ENCODE assay signal across 8 cellular contexts in genomic region chr3:196942226-196942914, GRCh38. TPM values are rescaled to one million over a fixed set of nuclear protein-coding genes. Genes with fewer than 3 reads are reported as not detected.
DNase-seq lines count a peak whose midpoint lies in the region; ATAC-seq and TF ChIP-seq lines count a peak whose summit lies in the region.

Gene NCBP2, minus strand, starts transcription at chr3:196942528. Its CDS starts 25 bp downstream, at chr3:196942503.

- ATAC-seq in GM19324 (IDR thresholded peaks at IDR 0.05; ENCODE audit: low FRiP score, unreplicated experiment) (peak; percentile 94), HG03469 (IDR thresholded peaks at IDR 0.05; ENCODE audit: unreplicated experiment) (peak; percentile 75)

- H3K4me1 Mint-ChIP-seq in activated CD4-positive, alpha-beta T cell treated with anti-CD3 and anti-CD28 coated beads, Interleukin-2, amount 10 ng/mL, durations not matched to agents 24 days and 14 days = peaks cover 41% of the 10 kb centered on the region

- H3K9me3 Mint-ChIP-seq in activated CD4-positive, alpha-beta T cell treated with anti-CD3 and anti-CD28 coated beads, Interleukin-2, amount 10 ng/mL, durations not matched to agents 24 days and 14 days = peaks cover 3% of the 10 kb centered on the region

- H3K4me3 Mint-ChIP-seq in activated CD4-positive, alpha-beta T cell treated with anti-CD3 and anti-CD28 coated beads, Interleukin-2, amount 10 ng/mL, durations not matched to agents 24 days and 14 days = peak within 1 kb of the TSS; percentile 89

- peaks cover 2% of the 10 kb centered on the region for H3K27me3 Mint-ChIP-seq in activated CD4-positive, alpha-beta T cell treated with anti-CD3 and anti-CD28 coated beads, Interleukin-2, amount 10 ng/mL, durations not matched to agents 24 days and 14 days

- H3K4me3 ChIP-seq in coronary artery = peak within 1 kb of the TSS; percentile 99

- DNase-seq in C1 segment of cervical spinal cord (lab: John Stamatoyannopoulos, UW) (peak; percentile 91 to 98 (median 96)), NCI-H526 (lab: John Stamatoyannopoulos, UW) (peak; percentile 93 to 99), coronary artery (ENCODE audit: low spot score) (peak; percentile 99), left kidney (ENCODE audit: low read depth, low spot score) (peak; percentile 99)
- DNase-seq in activated CD4-positive, alpha-beta T cell treated with anti-CD3 and anti-CD28 coated beads, Interleukin-2, amount 10 ng/mL, durations not matched to agents 24 days and 14 days = peak; percentile 100
- peak; percentile 100 for DNase-seq in stimulated activated CD4-positive, alpha-beta T cell treated with anti-CD3 and anti-CD28 coated beads, Interleukin-2, amount 100 ng/mL, for 24 hours

- peak within 1 kb of the TSS; percentile 82 to 97 for H3K27ac ChIP-seq in coronary artery

- peak; percentile 47 for TF ChIP-seq CTCF in coronary artery (IDR thresholded peaks at IDR 0.05)

- peaks cover 46% of the 10 kb centered on the region for H3K36me3 Mint-ChIP-seq in activated CD4-positive, alpha-beta T cell treated with anti-CD3 and anti-CD28 coated beads, Interleukin-2, amount 10 ng/mL, durations not matched to agents 24 days and 14 days (ENCODE audit: low read depth)

- intact Hi-C loops in activated CD4-positive, alpha-beta T cell treated with anti-CD3 and anti-CD28 coated beads, Interleukin-2, amount 10 ng/mL, durations not matched to agents 24 days and 14 days (cut with micrococcal nuclease) = loop anchor here (1.0 to 2.0 kb wide), 7 partner anchors 27 to 439 kb away; partner anchors contain the start of genes CEP19, FBXO45, PIGX and RNF168

- peak within 1 kb of the TSS; percentile 95 for H3K27ac Mint-ChIP-seq in activated CD4-positive, alpha-beta T cell treated with anti-CD3 and anti-CD28 coated beads, Interleukin-2, amount 10 ng/mL, durations not matched to agents 24 days and 14 days

RNA-seq across cellular contexts. Expression of gene NCBP2, which starts in this region (rescaled TPM):
- 101 and 105 TPM in 2 replicates for total RNA-seq in activated CD4-positive, alpha-beta T cell treated with anti-CD3 and anti-CD28 coated beads, Interleukin-2, amount 10 ng/mL, durations not matched to agents 24 days and 14 days

Comparison
In these comparisons a context has a peak if more than half of its experiments do, and no peak if none do; other contexts are left out.
1. Peak in every context shown above with its lines: DNase-seq, ATAC-seq, H3K4me3 ChIP-seq and H3K27ac ChIP-seq.